ENCODE assay signal across 1 cellular context in the genomic region with DNA sequence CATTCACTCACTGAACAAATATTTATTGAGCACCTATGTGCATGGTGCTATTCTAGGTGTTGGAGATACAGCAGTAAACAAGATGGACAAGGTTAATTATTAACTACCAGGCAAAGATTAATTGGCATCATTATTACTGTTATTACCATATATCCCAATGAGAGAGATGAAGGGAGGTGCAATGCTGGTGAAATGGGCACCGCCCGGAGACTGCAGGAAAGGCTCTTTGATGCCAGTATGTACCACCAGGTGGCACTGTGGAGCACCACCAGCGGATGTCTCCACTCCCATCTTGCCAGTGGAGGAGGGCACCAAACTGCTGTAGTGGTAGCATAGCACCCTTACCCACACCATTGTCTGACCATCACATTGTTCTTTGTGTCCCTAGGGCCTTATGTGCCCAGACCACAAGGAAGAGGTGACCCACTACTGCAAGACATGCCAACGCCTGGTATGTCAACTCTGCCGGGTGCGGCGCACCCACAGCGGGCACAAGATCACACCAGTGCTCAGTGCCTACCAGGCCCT.
TF ChIP-seq lines count a peak whose summit lies in the region.

No MANE protein-coding gene starts in this region.

TF ChIP-seq in HepG2, 621 proteins besides CTCF, POLR2A, EP300 and RAD21 (continues in another document):
- TF ChIP-seq GABPB1 (CRISPR knock-in tag; IDR thresholded peaks at IDR 0.05) (0 out of 2 replicates have a peak, but pooled peaks have one; percentile 37), ETV5 (CRISPR knock-in tag; IDR thresholded peaks at IDR 0.05; ENCODE audit: borderline replicate concordance) (peak; percentile 41; the same call in 1 of the 2 replicates), ZFY (CRISPR knock-in tag; IDR thresholded peaks at IDR 0.05) (no peak), ZBTB33 (CRISPR knock-in tag; IDR thresholded peaks at IDR 0.05) (0 out of 2 replicates have a peak, but pooled peaks have one; percentile 18), ZNF460 (CRISPR knock-in tag; IDR thresholded peaks at IDR 0.05; ENCODE audit: borderline replicate concordance) (no peak), FOXP1 (IDR thresholded peaks at IDR 0.05) (no peak), FOXP1 (CRISPR knock-in tag; IDR thresholded peaks at IDR 0.05) (peak; percentile 20; the same call in 1 of the 2 replicates), HBP1 (CRISPR knock-in tag; IDR thresholded peaks at IDR 0.05; ENCODE audit: low read depth) (0 out of 2 replicates have a peak, but pooled peaks have one; percentile 34), KDM5B (CRISPR knock-in tag; IDR thresholded peaks at IDR 0.05; ENCODE audit: borderline replicate concordance) (0 out of 2 replicates have a peak, but pooled peaks have one; percentile 42), BCL6 (CRISPR knock-in tag; IDR thresholded peaks at IDR 0.05) (0 out of 2 replicates have a peak, but pooled peaks have one; percentile 14), IRF2 (CRISPR knock-in tag; IDR thresholded peaks at IDR 0.05) (0 out of 2 replicates have a peak, but pooled peaks have one; percentile 30), TEAD3 (CRISPR knock-in tag; optimal IDR thresholded peaks at IDR 0.05; ENCODE audit: borderline replicate concordance) (peak; percentile 48), PBX3 (CRISPR knock-in tag; IDR thresholded peaks at IDR 0.05; ENCODE audit: borderline replicate concordance) (no peak), DR1 (CRISPR knock-in tag; IDR thresholded peaks at IDR 0.05) (no peak), TBX3 (IDR thresholded peaks at IDR 0.05; ENCODE audit: borderline replicate concordance) (0 out of 2 replicates have a peak, but pooled peaks have one; percentile 17), ZNF574 (CRISPR knock-in tag; IDR thresholded peaks at IDR 0.05) (peak; percentile 94), SRSF9 (IDR thresholded peaks at IDR 0.05; ENCODE audit: borderline replicate concordance, insufficient read depth, low read depth, low read length, poor library complexity, severe bottlenecking) (no peak), ZNF207 (IDR thresholded peaks at IDR 0.05; ENCODE audit: borderline replicate concordance) (no peak), HOMEZ (CRISPR knock-in tag; IDR thresholded peaks at IDR 0.05; ENCODE audit: low read depth) (0 out of 2 replicates have a peak, but pooled peaks have one; percentile 12)
- TF ChIP-seq, protein P1, sequence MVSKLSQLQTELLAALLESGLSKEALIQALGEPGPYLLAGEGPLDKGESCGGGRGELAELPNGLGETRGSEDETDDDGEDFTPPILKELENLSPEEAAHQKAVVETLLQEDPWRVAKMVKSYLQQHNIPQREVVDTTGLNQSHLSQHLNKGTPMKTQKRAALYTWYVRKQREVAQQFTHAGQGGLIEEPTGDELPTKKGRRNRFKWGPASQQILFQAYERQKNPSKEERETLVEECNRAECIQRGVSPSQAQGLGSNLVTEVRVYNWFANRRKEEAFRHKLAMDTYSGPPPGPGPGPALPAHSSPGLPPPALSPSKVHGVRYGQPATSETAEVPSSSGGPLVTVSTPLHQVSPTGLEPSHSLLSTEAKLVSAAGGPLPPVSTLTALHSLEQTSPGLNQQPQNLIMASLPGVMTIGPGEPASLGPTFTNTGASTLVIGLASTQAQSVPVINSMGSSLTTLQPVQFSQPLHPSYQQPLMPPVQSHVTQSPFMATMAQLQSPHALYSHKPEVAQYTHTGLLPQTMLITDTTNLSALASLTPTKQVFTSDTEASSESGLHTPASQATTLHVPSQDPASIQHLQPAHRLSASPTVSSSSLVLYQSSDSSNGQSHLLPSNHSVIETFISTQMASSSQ (IDR thresholded peaks at IDR 0.05; ENCODE audit: low read depth): peak; percentile 58
- TF ChIP-seq, protein P1 (CRISPR knock-in tag; IDR thresholded peaks at IDR 0.05; ENCODE audit: borderline replicate concordance): no peak
- TF ChIP-seq, protein P2, sequence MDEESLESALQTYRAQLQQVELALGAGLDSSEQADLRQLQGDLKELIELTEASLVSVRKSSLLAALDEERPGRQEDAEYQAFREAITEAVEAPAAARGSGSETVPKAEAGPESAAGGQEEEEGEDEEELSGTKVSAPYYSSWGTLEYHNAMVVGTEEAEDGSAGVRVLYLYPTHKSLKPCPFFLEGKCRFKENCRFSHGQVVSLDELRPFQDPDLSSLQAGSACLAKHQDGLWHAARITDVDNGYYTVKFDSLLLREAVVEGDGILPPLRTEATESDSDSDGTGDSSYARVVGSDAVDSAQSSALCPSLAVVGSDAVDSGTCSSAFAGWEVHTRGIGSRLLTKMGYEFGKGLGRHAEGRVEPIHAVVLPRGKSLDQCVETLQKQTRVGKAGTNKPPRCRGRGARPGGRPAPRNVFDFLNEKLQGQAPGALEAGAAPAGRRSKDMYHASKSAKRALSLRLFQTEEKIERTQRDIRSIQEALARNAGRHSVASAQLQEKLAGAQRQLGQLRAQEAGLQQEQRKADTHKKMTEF (CRISPR knock-in tag; IDR thresholded peaks at IDR 0.05): 0 out of 2 replicates have a peak, but pooled peaks have one; percentile 19
- TF ChIP-seq, protein P3, sequence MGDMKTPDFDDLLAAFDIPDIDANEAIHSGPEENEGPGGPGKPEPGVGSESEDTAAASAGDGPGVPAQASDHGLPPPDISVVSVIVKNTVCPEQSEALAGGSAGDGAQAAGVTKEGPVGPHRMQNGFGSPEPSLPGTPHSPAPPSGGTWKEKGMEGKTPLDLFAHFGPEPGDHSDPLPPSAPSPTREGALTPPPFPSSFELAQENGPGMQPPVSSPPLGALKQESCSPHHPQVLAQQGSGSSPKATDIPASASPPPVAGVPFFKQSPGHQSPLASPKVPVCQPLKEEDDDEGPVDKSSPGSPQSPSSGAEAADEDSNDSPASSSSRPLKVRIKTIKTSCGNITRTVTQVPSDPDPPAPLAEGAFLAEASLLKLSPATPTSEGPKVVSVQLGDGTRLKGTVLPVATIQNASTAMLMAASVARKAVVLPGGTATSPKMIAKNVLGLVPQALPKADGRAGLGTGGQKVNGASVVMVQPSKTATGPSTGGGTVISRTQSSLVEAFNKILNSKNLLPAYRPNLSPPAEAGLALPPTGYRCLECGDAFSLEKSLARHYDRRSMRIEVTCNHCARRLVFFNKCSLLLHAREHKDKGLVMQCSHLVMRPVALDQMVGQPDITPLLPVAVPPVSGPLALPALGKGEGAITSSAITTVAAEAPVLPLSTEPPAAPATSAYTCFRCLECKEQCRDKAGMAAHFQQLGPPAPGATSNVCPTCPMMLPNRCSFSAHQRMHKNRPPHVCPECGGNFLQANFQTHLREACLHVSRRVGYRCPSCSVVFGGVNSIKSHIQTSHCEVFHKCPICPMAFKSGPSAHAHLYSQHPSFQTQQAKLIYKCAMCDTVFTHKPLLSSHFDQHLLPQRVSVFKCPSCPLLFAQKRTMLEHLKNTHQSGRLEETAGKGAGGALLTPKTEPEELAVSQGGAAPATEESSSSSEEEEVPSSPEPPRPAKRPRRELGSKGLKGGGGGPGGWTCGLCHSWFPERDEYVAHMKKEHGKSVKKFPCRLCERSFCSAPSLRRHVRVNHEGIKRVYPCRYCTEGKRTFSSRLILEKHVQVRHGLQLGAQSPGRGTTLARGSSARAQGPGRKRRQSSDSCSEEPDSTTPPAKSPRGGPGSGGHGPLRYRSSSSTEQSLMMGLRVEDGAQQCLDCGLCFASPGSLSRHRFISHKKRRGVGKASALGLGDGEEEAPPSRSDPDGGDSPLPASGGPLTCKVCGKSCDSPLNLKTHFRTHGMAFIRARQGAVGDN (CRISPR knock-in tag; IDR thresholded peaks at IDR 0.05): 0 out of 2 replicates have a peak, but pooled peaks have one; percentile 20
- TF ChIP-seq, protein P4, sequence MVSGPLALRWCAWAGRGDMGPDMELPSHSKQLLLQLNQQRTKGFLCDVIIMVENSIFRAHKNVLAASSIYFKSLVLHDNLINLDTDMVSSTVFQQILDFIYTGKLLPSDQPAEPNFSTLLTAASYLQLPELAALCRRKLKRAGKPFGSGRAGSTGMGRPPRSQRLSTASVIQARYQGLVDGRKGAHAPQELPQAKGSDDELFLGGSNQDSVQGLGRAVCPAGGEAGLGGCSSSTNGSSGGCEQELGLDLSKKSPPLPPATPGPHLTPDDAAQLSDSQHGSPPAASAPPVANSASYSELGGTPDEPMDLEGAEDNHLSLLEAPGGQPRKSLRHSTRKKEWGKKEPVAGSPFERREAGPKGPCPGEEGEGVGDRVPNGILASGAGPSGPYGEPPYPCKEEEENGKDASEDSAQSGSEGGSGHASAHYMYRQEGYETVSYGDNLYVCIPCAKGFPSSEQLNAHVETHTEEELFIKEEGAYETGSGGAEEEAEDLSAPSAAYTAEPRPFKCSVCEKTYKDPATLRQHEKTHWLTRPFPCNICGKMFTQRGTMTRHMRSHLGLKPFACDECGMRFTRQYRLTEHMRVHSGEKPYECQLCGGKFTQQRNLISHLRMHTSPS (CRISPR knock-in tag; IDR thresholded peaks at IDR 0.05; ENCODE audit: low read depth): peak; percentile 87; the same call in 1 of the 2 replicates
